ENCODE assay signal across 14 cellular contexts in genomic region chr16:50694206-50694605, GRCh38. TPM values are rescaled to one million over a fixed set of nuclear protein-coding genes. Genes with fewer than 3 reads are reported as not detected.
DNase-seq lines count a peak whose midpoint lies in the region; ATAC-seq, FAIRE-seq and TF ChIP-seq lines count a peak whose summit lies in the region.
"Had no signal": no experiment of that assay in that cellular context is flagged by ENCODE, and none has a peak within 500 bp of the region (broad histone marks: within the 10 kb centered on the region; RNA-seq: fewer than 3 reads in every experiment).

No MANE protein-coding gene starts in this region.

- no peak for TF ChIP-seq CTCF in CD8-positive, alpha-beta T cell (IDR thresholded peaks at IDR 0.05)

- H3K36me3 ChIP-seq in CD8-positive, alpha-beta T cell (ENCODE audit: insufficient read depth, low read length), result no peaks in the 10 kb centered on the region
- H3K36me3 ChIP-seq: brain microvascular endothelial cell, MG63, right atrium auricular region had no signal

- no peak for DNase-seq in CD8-positive, alpha-beta T cell
- DNase-seq in GM18507 (ENCODE audit: extremely low spot score, insufficient read length, low read depth), result no peak
- no peak for DNase-seq in activated naive CD8-positive, alpha-beta T cell treated with anti-CD3 and anti-CD28 coated beads for 36 hours
- no peak for DNase-seq in naive thymus-derived CD8-positive, alpha-beta T cell
- DNase-seq in GM19240 (ENCODE audit: insufficient read length, low spot score), result no peak
- DNase-seq in GM03348 (ENCODE audit: low spot score), result no peak
- DNase-seq: activated CD4-positive, alpha-beta T cell treated with anti-CD3 and anti-CD28 coated beads for 1 hour; brain microvascular endothelial cell; foreskin fibroblast; MG63; NCI-H524 treated with DMSO at 0.1 percent for 48 hours had no signal

- no peak overlapping the region for H3K4me3 ChIP-seq in CD8-positive, alpha-beta T cell (ENCODE audit: low read depth, low read length)
- H3K4me3 ChIP-seq: MG63 had no signal

- no peak overlapping the region for H3K27ac ChIP-seq in CD8-positive, alpha-beta T cell (ENCODE audit: low read depth, low read length)
- H3K27ac ChIP-seq: brain microvascular endothelial cell had no signal

- H3K27me3 ChIP-seq in CD8-positive, alpha-beta T cell (ENCODE audit: insufficient read depth, low read length), result no peaks in the 10 kb centered on the region
- H3K27me3 ChIP-seq: MG63, right atrium auricular region had no signal

- peak overlapping the region; percentile 69 for H3K4me3 Mint-ChIP-seq in CD8-positive, alpha-beta T cell
- peak overlapping the region; percentile 69 for H3K4me3 Mint-ChIP-seq in activated naive CD8-positive, alpha-beta T cell treated with anti-CD3 and anti-CD28 coated beads for 36 hours
- peak overlapping the region; percentile 54 to 79 (median 68) for H3K4me3 Mint-ChIP-seq in naive thymus-derived CD8-positive, alpha-beta T cell

- peaks cover 43% of the 10 kb centered on the region for H3K4me1 ChIP-seq in CD8-positive, alpha-beta T cell (ENCODE audit: insufficient read depth, low read length)

- H3K36me3 Mint-ChIP-seq in CD8-positive, alpha-beta T cell, result no peaks in the 10 kb centered on the region
- H3K36me3 Mint-ChIP-seq in activated naive CD8-positive, alpha-beta T cell treated with anti-CD3 and anti-CD28 coated beads for 36 hours, result no peaks in the 10 kb centered on the region
- no peaks in the 10 kb centered on the region for H3K36me3 Mint-ChIP-seq in naive thymus-derived CD8-positive, alpha-beta T cell

- CTCF ChIA-PET in CD8-positive, alpha-beta T cell (lab: Charles Lee), result interaction anchor here (0.8 to 1.1 kb wide), 2 partner anchors 24 to 67 kb away, joined by 3 to 4 read pairs; no protein-coding TSS in a partner anchor

- peaks cover 6% of the 10 kb centered on the region for H3K27me3 Mint-ChIP-seq in CD8-positive, alpha-beta T cell (ENCODE audit: low read depth)
- peaks cover 11% of the 10 kb centered on the region for H3K27me3 Mint-ChIP-seq in activated naive CD8-positive, alpha-beta T cell treated with anti-CD3 and anti-CD28 coated beads for 36 hours
- H3K27me3 Mint-ChIP-seq in naive thymus-derived CD8-positive, alpha-beta T cell, result peaks cover 0 to 20% (median 4%) of the 10 kb centered on the region in 5 donors

- intact Hi-C loops in CD8-positive, alpha-beta T cell (cut with DNase I, micrococcal nuclease), result no loop called here

- POLR2A ChIA-PET in CD8-positive, alpha-beta T cell (lab: Charles Lee), result interaction anchor here (0.9 to 1.4 kb wide), 2 partner anchors 13 to 47 kb away, joined by 3 to 4 read pairs; partner anchors contain the start of genes CYLD and SNX20
- POLR2A ChIA-PET in naive thymus-derived CD8-positive, alpha-beta T cell (lab: Charles Lee), result interaction anchor here (1.1 kb wide), 1 partner anchor 9 kb away, joined by 5 read pairs; no protein-coding TSS in a partner anchor

- FAIRE-seq in GM18507 (lab: Jason Lieb, UNC), result peak; percentile 84

- ATAC-seq in CD8-positive, alpha-beta T cell, result no peak
- no peak for ATAC-seq in naive thymus-derived CD8-positive, alpha-beta T cell
- ATAC-seq in GM19351 (IDR thresholded peaks at IDR 0.05; ENCODE audit: unreplicated experiment) (no peak), HG03565 (IDR thresholded peaks at IDR 0.05; ENCODE audit: unreplicated experiment) (no peak)

- H3K9me3 ChIP-seq in CD8-positive, alpha-beta T cell (ENCODE audit: low read length), result no peaks in the 10 kb centered on the region
- H3K9me3 ChIP-seq: MG63, right atrium auricular region had no signal

- no peak overlapping the region for H3K27ac Mint-ChIP-seq in CD8-positive, alpha-beta T cell
- no peak overlapping the region for H3K27ac Mint-ChIP-seq in activated naive CD8-positive, alpha-beta T cell treated with anti-CD3 and anti-CD28 coated beads for 36 hours
- peak overlapping the region in 7 of 10 donors; percentile 35 to 76 (median 60) for H3K27ac Mint-ChIP-seq in naive thymus-derived CD8-positive, alpha-beta T cell

- peaks cover 45% of the 10 kb centered on the region for H3K4me1 Mint-ChIP-seq in CD8-positive, alpha-beta T cell (ENCODE audit: low read depth)
- H3K4me1 Mint-ChIP-seq in activated naive CD8-positive, alpha-beta T cell treated with anti-CD3 and anti-CD28 coated beads for 36 hours, result peaks cover 47% of the 10 kb centered on the region
- H3K4me1 Mint-ChIP-seq in naive thymus-derived CD8-positive, alpha-beta T cell, result peaks cover 38 to 62% (median 51%) of the 10 kb centered on the region in 4 donors

- H3K9me3 Mint-ChIP-seq in CD8-positive, alpha-beta T cell, result no peaks in the 10 kb centered on the region
- H3K9me3 Mint-ChIP-seq in activated naive CD8-positive, alpha-beta T cell treated with anti-CD3 and anti-CD28 coated beads for 36 hours, result no peaks in the 10 kb centered on the region
- H3K9me3 Mint-ChIP-seq in naive thymus-derived CD8-positive, alpha-beta T cell, result no peaks in the 10 kb centered on the region

RNA-seq across cellular contexts. Expression of gene NOD2, which starts 0.8 kb away (rescaled TPM):
- under 1 TPM; 0.86 to 0.90 TPM for total RNA-seq in CD8-positive, alpha-beta T cell
- total RNA-seq in activated naive CD8-positive, alpha-beta T cell treated with anti-CD3 and anti-CD28 coated beads for 36 hours, result 1 to 10 TPM in 1 of 2 experiments, under 1 TPM in 1; 0.78 to 1.2 TPM
- under 1 TPM; 0.08 to 0.49 TPM for total RNA-seq in naive thymus-derived CD8-positive, alpha-beta T cell
- under 1 TPM in 2 of 3 donors, not detected in 1; 0.33 to 0.51 TPM for polyA plus RNA-seq in naive thymus-derived CD8-positive, alpha-beta T cell

RNA-seq across cellular contexts. Expression of gene SNX20, which starts 13.1 kb away (rescaled TPM):
- total RNA-seq in CD8-positive, alpha-beta T cell, result 10 to 100 TPM; 18.6 to 20.1 TPM
- total RNA-seq in activated naive CD8-positive, alpha-beta T cell treated with anti-CD3 and anti-CD28 coated beads for 36 hours, result 10 to 100 TPM; 25.8 to 26.0 TPM
- 10 to 100 TPM; 38.3 to 42.8 TPM for total RNA-seq in naive thymus-derived CD8-positive, alpha-beta T cell
- 10 to 100 TPM; 31.1 to 50.4 (median 34.4) TPM for polyA plus RNA-seq in naive thymus-derived CD8-positive, alpha-beta T cell

RNA-seq across cellular contexts. Expression of gene CYLD, which starts 47.7 kb away (rescaled TPM):
- 100 to 1,000 TPM; 341 TPM for total RNA-seq in CD8-positive, alpha-beta T cell
- 10 to 100 TPM; 94.3 to 97.9 TPM for total RNA-seq in activated naive CD8-positive, alpha-beta T cell treated with anti-CD3 and anti-CD28 coated beads for 36 hours
- total RNA-seq in naive thymus-derived CD8-positive, alpha-beta T cell, result 100 to 1,000 TPM; 195 to 203 TPM
- polyA plus RNA-seq in naive thymus-derived CD8-positive, alpha-beta T cell, result 100 to 1,000 TPM; 106 to 131 (median 107) TPM

Comparison
In these comparisons a context has a peak if more than half of its experiments do, and no peak if none do; other contexts are left out.
1. H3K27ac Mint-ChIP-seq: peak in naive thymus-derived CD8-positive, alpha-beta T cell (7 of 10); none in CD8-positive, alpha-beta T cell (single experiment) and activated naive CD8-positive, alpha-beta T cell treated with anti-CD3 and anti-CD28 coated beads for 36 hours (single experiment).
2. Peak in every context shown above with its lines, with median percentiles within 50 percentile points of each other: H3K4me3 Mint-ChIP-seq.